ENCODE assay signal across 12 cellular contexts in the genomic region with DNA sequence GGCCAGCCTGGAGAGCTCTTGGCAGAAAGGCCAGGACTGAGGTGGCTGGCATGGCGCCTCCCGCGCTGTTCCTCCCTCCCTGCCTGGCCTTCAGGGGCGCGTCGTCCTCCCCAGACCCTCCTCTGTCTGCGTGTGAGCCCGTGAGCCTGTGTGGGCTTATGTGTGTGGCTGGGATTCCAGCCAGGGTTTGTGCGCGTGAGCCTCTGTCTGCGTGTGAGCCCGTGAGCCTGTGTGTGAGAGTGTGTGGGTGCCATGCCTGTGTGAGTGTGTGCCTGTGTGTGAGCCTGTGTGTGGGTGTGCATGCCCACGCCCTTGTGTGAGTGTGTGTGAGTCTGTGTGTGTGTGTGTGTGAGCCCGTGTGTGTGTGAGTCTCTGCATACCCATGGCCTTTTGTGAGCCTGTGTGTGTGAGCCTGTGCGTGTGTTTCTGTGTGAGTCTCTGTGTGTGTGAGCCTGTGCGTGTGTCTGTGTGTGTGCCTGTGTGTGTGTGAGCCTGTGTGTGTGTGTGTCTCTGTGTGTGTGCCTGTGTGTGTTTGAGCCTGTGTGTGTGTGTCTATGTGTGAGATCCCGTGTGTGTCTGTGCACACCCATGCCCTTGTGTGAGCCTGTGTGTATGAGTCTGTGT. TPM values are rescaled to one million over a fixed set of nuclear protein-coding genes. Genes with fewer than 3 reads are reported as not detected.
A peak's percentile ranks its signal among the peaks of the same experiment; 100 is the strongest.
DNase-seq lines count a peak whose midpoint lies in the region; ATAC-seq, FAIRE-seq and TF ChIP-seq lines count a peak whose summit lies in the region.
"Had no signal": no experiment of that assay in that cellular context is flagged by ENCODE, and none has a peak within 500 bp of the region (broad histone marks: within the 10 kb centered on the region; RNA-seq: fewer than 3 reads in every experiment).

No MANE protein-coding gene starts in this region.

- H2BK15ac ChIP-seq in H1 (ENCODE audit: low read length) = peak overlapping the region; percentile 8; the same call in 1 of the 2 replicates

- H3K4me3 ChIP-seq in H1 (ENCODE audit: extremely low read depth in 1 of 4, insufficient read depth in 2 of 4, low read depth in 3 of 4, low read length in 4 of 4) (no peak overlapping the region), lower lobe of right lung (peak overlapping the region; percentile 11), tibial nerve (peak overlapping the region in 1 of 4 donors; percentile 8)

- peak overlapping the region; percentile 84; the same call in 1 of the 2 replicates for H2AK5ac ChIP-seq in H1 (ENCODE audit: low read depth, low read length)

- H3K79me1 ChIP-seq in H1 (ENCODE audit: low read depth, low read length) = peaks cover 38% of the 10 kb centered on the region

- no peaks in the 10 kb centered on the region; the same call in 1 of the 2 replicates for H3K23me2 ChIP-seq in H1 (ENCODE audit: low read depth, low read length)

- TF ChIP-seq RAD21 in H1 (IDR thresholded peaks at IDR 0.05 in 1 of 2, conservative IDR thresholded peaks at IDR 0.05 in 1 of 2; ENCODE audit: low read depth in 2 of 2, low read length in 2 of 2) = no peak

- 86% methylated on average over 17 of the region's 17 CpGs; no CpG with 5 or more reads in 1 of the 2 experiments for WGBS in H1 (ENCODE audit: extremely low coverage in 1 of 2, insufficient coverage in 1 of 2, insufficient read length in 1 of 2, insufficient replicate concordance in 2 of 2, low coverage in 1 of 2, low lambda C conversion rate in 2 of 2, missing lambda C conversion rate in 1 of 2), 2 experiments
- WGBS in tibial nerve, 2 donors = 35 to 81% methylated on average over 2 to 16 of the region's 17 CpGs

- H3K36me3 ChIP-seq in H1 (ENCODE audit: control insufficient read depth in 2 of 4, insufficient read depth in 4 of 4, low read length in 3 of 4) (no peaks in the 10 kb centered on the region), lower lobe of right lung (no peaks in the 10 kb centered on the region), tibial nerve (no peaks in the 10 kb centered on the region)

- H3K27me3 ChIP-seq in H1 (replicated peaks in 1 of 4; ENCODE audit: control insufficient read depth in 3 of 4, extremely low read depth in 1 of 4, insufficient read depth in 3 of 4, low read length in 3 of 4) (no peaks in the 10 kb centered on the region), lower lobe of right lung (ENCODE audit: low read depth) (no peaks in the 10 kb centered on the region), tibial nerve (no peaks in the 10 kb centered on the region)

- H2BK5ac ChIP-seq in H1 (ENCODE audit: low read depth, low read length) = peak overlapping the region; percentile 93

- no peak overlapping the region for H3K4ac ChIP-seq in H1 (replicated peaks; ENCODE audit: insufficient read length, low read depth, low read length)

- H4K91ac ChIP-seq in H1 (replicated peaks; ENCODE audit: insufficient read length, low read length) = peak overlapping the region; percentile 37

- H4K20me1 ChIP-seq in H1 (replicated peaks in 1 of 2; ENCODE audit: control insufficient read depth in 1 of 2, insufficient read depth in 2 of 2, low read length in 2 of 2) = peaks cover 13 to 48% of the 10 kb centered on the region in 2 experiments

- H3K4me1 ChIP-seq in H1 (replicated peaks in 1 of 4; ENCODE audit: control insufficient read depth in 3 of 4, insufficient read depth in 4 of 4, low read length in 3 of 4) (no peaks in the 10 kb centered on the region; a peak in 1 of 7 replicates), lower lobe of right lung (peaks cover 97% of the 10 kb centered on the region), tibial nerve (peaks cover 0 to 100% (median 87%) of the 10 kb centered on the region in 4 donors)

- no peak overlapping the region for H2BK20ac ChIP-seq in H1 (ENCODE audit: low read length)

- no peak for FAIRE-seq in H1 (lab: Jason Lieb, UNC)
- FAIRE-seq: frontal cortex had no signal

- ATAC-seq in lower lobe of right lung = peak in 1 of 2 donors; percentile 4
- no peak for ATAC-seq in HG03432 (IDR thresholded peaks at IDR 0.05; ENCODE audit: unreplicated experiment)
- ATAC-seq in GM19324 (IDR thresholded peaks at IDR 0.05; ENCODE audit: low FRiP score, unreplicated experiment) = no peak
- ATAC-seq: left colon had no signal

- H3K23ac ChIP-seq in H1 (ENCODE audit: insufficient read length) = no peak overlapping the region

- TF ChIP-seq POLR2A in H1 (IDR thresholded peaks at IDR 0.05; ENCODE audit: control extremely low read depth in 1 of 2, low read depth in 2 of 2, low read length in 2 of 2) = no peak
- TF ChIP-seq POLR2A in tibial nerve (IDR thresholded peaks at IDR 0.05) = peak in 1 of 2 donors; percentile 2

- CTCF ChIA-PET in H1 (lab: Charles Lee; ENCODE audit: partially characterized antibody) = interaction anchor here (0.6 to 1.4 kb wide), 2 partner anchors 12 to 168 kb away, joined by 3 to 4 read pairs; no protein-coding TSS in a partner anchor

- H3K9ac ChIP-seq in H1 (replicated peaks in 1 of 4; ENCODE audit: extremely low read depth in 1 of 4, low read depth in 3 of 4, low read length in 3 of 4) = no peak overlapping the region; a peak in 1 of 7 replicates

- peak overlapping the region; percentile 29; the same call in 1 of the 2 replicates for H3K27ac ChIP-seq in H1 (ENCODE audit: low read depth, low read length)
- H3K27ac ChIP-seq in lower lobe of right lung = peak overlapping the region; percentile 31
- peak overlapping the region; percentile 39 to 81 (median 76) for H3K27ac ChIP-seq in tibial nerve

- DNase-seq in RPMI8226 (peak; percentile 40), H1 (ENCODE audit: low read depth in 1 of 2, low spot score in 2 of 2) (no peak), lower lobe of right lung (peak; percentile 56), tibial nerve (ENCODE audit: low spot score in 2 of 2) (no peak)
- DNase-seq in stimulated activated naive CD4-positive, alpha-beta T cell treated with Interleukin-2 at 50 U/mL for 16 hours (lab: John Stamatoyannopoulos, UW) = no peak
- DNase-seq: activated T-cell treated with anti-CD3 and anti-CD28 coated beads for 4 hours, DMS153, NCI-H1694 had no signal

- TF ChIP-seq EP300 in H1 (IDR thresholded peaks at IDR 0.05; ENCODE audit: borderline replicate concordance in 1 of 2, low read depth in 2 of 2, low read length in 2 of 2) (no peak), tibial nerve (IDR thresholded peaks at IDR 0.05) (peak in 1 of 2 donors; percentile 63)

- no peak overlapping the region for H4K5ac ChIP-seq in H1 (ENCODE audit: insufficient read length, low read depth, low read length)

- no peaks in the 10 kb centered on the region for H3K9me3 ChIP-seq in H1 (ENCODE audit: insufficient read depth in 2 of 2, low read depth in 1 of 2, low read length in 1 of 2)
- no peaks in the 10 kb centered on the region for H3K9me3 ChIP-seq in lower lobe of right lung
- H3K9me3 ChIP-seq in tibial nerve = no peaks in the 10 kb centered on the region

- no peak overlapping the region for H3K4me2 ChIP-seq in H1 (ENCODE audit: insufficient read depth in 1 of 2, low read depth in 2 of 2, low read length in 2 of 2)

- peak overlapping the region; percentile 72 for H2BK12ac ChIP-seq in H1 (ENCODE audit: low read depth, low read length)

- no peak overlapping the region for H2BK120ac ChIP-seq in H1 (replicated peaks; ENCODE audit: low read depth, low read length)

- H3K79me2 ChIP-seq in H1 (ENCODE audit: control insufficient read depth in 1 of 2, insufficient read depth in 2 of 2, low read length in 2 of 2) = peaks cover 3 to 81% of the 10 kb centered on the region in 2 experiments; a peak in 3 of 4 replicates

- POLR2A ChIA-PET in H1 (lab: Charles Lee; ENCODE audit: partially characterized antibody) = interaction anchor here (1.6 kb wide), 1 partner anchor 12 kb away, joined by 3 read pairs; no protein-coding TSS in a partner anchor

- H3K56ac ChIP-seq in H1 (replicated peaks; ENCODE audit: insufficient read length, low read depth, low read length) = no peak overlapping the region

- H2AFZ ChIP-seq in H1 (ENCODE audit: low read length) = no peak overlapping the region

- intact Hi-C loops in lower lobe of right lung (cut with DNase I) = no loop called here

- TF ChIP-seq CTCF in H1 (IDR thresholded peaks at IDR 0.05; ENCODE audit: control extremely low read depth in 1 of 3, insufficient read depth in 1 of 3, low read depth in 1 of 3, low read length in 3 of 3) = no peak
- TF ChIP-seq CTCF in lower lobe of right lung (IDR thresholded peaks at IDR 0.05) = no peak
- TF ChIP-seq CTCF in tibial nerve (IDR thresholded peaks at IDR 0.05) = no peak

- H4K8ac ChIP-seq in H1 (ENCODE audit: extremely low read depth, insufficient read depth, low read length) = peak overlapping the region; percentile 57; the same call in 1 of the 2 replicates

- peak overlapping the region; percentile 34; the same call in 1 of the 2 replicates for H3K18ac ChIP-seq in H1 (ENCODE audit: extremely low read depth, low read length)

- no peak overlapping the region for H3K14ac ChIP-seq in H1 (ENCODE audit: insufficient read length)

TF ChIP-seq in H1, 55 proteins besides CTCF, POLR2A, EP300 and RAD21 (continues in another document):
- TF ChIP-seq CHD2 (IDR thresholded peaks at IDR 0.05; ENCODE audit: low read length) (no peak), TBP (IDR thresholded peaks at IDR 0.05; ENCODE audit: low read depth, low read length) (no peak), CBX5 (IDR thresholded peaks at IDR 0.05; ENCODE audit: low read depth, low read length) (no peak), JUND (IDR thresholded peaks at IDR 0.05; ENCODE audit: low read length) (no peak), SIX5 (IDR thresholded peaks at IDR 0.05; ENCODE audit: low read depth, low read length) (no peak), CTBP2 (IDR thresholded peaks at IDR 0.05; ENCODE audit: borderline replicate concordance, insufficient read depth, insufficient read length, low read length) (no peak), BCL11A (IDR thresholded peaks at IDR 0.05; ENCODE audit: low read depth in 2 of 2, low read length in 2 of 2) (no peak)
- TF ChIP-seq, protein P1, sequence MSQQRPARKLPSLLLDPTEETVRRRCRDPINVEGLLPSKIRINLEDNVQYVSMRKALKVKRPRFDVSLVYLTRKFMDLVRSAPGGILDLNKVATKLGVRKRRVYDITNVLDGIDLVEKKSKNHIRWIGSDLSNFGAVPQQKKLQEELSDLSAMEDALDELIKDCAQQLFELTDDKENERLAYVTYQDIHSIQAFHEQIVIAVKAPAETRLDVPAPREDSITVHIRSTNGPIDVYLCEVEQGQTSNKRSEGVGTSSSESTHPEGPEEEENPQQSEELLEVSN (IDR thresholded peaks at IDR 0.05) = no peak

RNA-seq across cellular contexts. Expression of a gene that starts 13.0 kb away (rescaled TPM):
- total RNA-seq in H1 (2021; fragmentation: NEBNext Ultra II Directional; extraction: Animal tissue kit (Norgen Biotek cat#: 25700)) = 28.1 and 29.4 TPM in 2 replicates
- 9.8 and 21.0 TPM in 2 replicates for polyA plus RNA-seq in H1 (2011; rRNA removed)
- polyA plus RNA-seq in H1 (2011; cell fraction: cytosol; rRNA removed) = 14.3 TPM
- polyA plus RNA-seq in H1 (2011; cell fraction: nucleus; rRNA removed) = 27.1 TPM
- 14.2 to 23.4 TPM (median 21.5 TPM) in 4 replicates for polyA plus RNA-seq in H1 (2012, experiment 1 of 2)
- 17.1 TPM for polyA plus RNA-seq in H1 (2012, experiment 2 of 2)
- 14.4 TPM for polyA plus RNA-seq in H1 (2013, experiment 1 of 2)
- 14.7 TPM for polyA plus RNA-seq in H1 (2013, experiment 2 of 2)
- polyA minus RNA-seq in H1 (2011; rRNA and poly(A)+ RNA removed) = 9.7 and 12.2 TPM in 2 replicates
- 14.5 TPM for polyA minus RNA-seq in H1 (2011; cell fraction: cytosol; rRNA and poly(A)+ RNA removed)
- 13.4 TPM for polyA minus RNA-seq in H1 (2011; cell fraction: nucleus; rRNA and poly(A)+ RNA removed)
- total RNA-seq in lower lobe of right lung (85.7 TPM), tibial nerve (10 to 100 TPM; 53.5 to 61.5 (median 56.5) TPM)

Comparison
In these comparisons a context has a peak if more than half of its experiments do, and no peak if none do; other contexts are left out.
1. DNase-seq: peak in RPMI8226 (single experiment) and lower lobe of right lung (single experiment); none in H1 (0 of 2), tibial nerve (0 of 2) and stimulated activated naive CD4-positive, alpha-beta T cell treated with Interleukin-2 at 50 U/mL for 16 hours (single experiment).
2. Peak in every context shown above with its lines, with median percentiles within 50 percentile points of each other: H3K27ac ChIP-seq.